8 cellular contexts compared by ENCODE assay signal in genomic region chr19:46990998-46991676, GRCh38. TPM values are rescaled to one million over a fixed set of nuclear protein-coding genes. Genes with fewer than 3 reads are reported as not detected.
A peak's percentile ranks its signal among the peaks of the same experiment; 100 is the strongest.
DNase-seq lines count a peak whose midpoint lies in the region; ATAC-seq and TF ChIP-seq lines count a peak whose summit lies in the region.

No MANE protein-coding gene starts in this region.

- peak; percentile 73 for DNase-seq in COR-L47 (lab: John Stamatoyannopoulos, UW)
- DNase-seq in KBM-7, result peak; percentile 74
- peak; percentile 72 for DNase-seq in RWPE1 (ENCODE audit: low spot score)
- DNase-seq in activated effector memory CD4-positive, alpha-beta T cell treated with Interleukin-2 at 50 U/mL for 16 hours, result peak; percentile 43
- DNase-seq in foreskin keratinocyte, result peak in 1 of 2 donors; percentile 44
- peak; percentile 43 for DNase-seq in non-pigmented ciliary epithelial cell (ENCODE audit: low read depth)
- peak; percentile 96 for DNase-seq in superior temporal gyrus (ENCODE audit: extremely low spot score)

- POLR2A ChIA-PET in RWPE1 (lab: Yijun Ruan, JAX; ENCODE audit: low non-redundant PET), result no interaction called here

- CTCF ChIA-PET in RWPE1 (lab: Yijun Ruan, JAX), result interaction anchor here (0.6 to 2.6 kb wide), 21 partner anchors 11 to 250 kb away, joined by 3 to 13 read pairs (median 3); partner anchors contain the start of genes ARHGAP35 and SLC1A5

- peak; percentile 84 for TF ChIP-seq CTCF in RWPE1 (conservative IDR thresholded peaks at IDR 0.05; ENCODE audit: low read depth)
- peak; percentile 98 for TF ChIP-seq CTCF in foreskin keratinocyte (conservative IDR thresholded peaks at IDR 0.05)

- peak overlapping the region; percentile 65 for H3K27ac ChIP-seq in RWPE1
- H3K27ac ChIP-seq in foreskin keratinocyte, result no peak overlapping the region

- ATAC-seq in foreskin keratinocyte, result peak; percentile 58
- ATAC-seq in GM21723 (IDR thresholded peaks at IDR 0.05; ENCODE audit: unreplicated experiment), result no peak

- in situ Hi-C loops in KBM-7 (cut with MboI; ENCODE audit: low pct_unique_long_range_greater_than_20kb, low sequenced_read_pairs), result loop anchor here (10.0 kb wide), 1 partner anchor 136 kb away; the partner anchor contains the start of gene AP2S1

- H3K27me3 ChIP-seq in foreskin keratinocyte, result no peaks in the 10 kb centered on the region

- H3K4me1 ChIP-seq in foreskin keratinocyte, result no peaks in the 10 kb centered on the region

RNA-seq across cellular contexts. Expression of gene NPAS1, which starts 28.5 kb away (rescaled TPM):
- total RNA-seq in foreskin keratinocyte, result 0.35 and 0.44 TPM in 2 replicates
- polyA plus RNA-seq in foreskin keratinocyte, result 0.49 and 0.68 TPM in 2 replicates

RNA-seq across cellular contexts. Expression of gene TMEM160, which starts 57.3 kb away (rescaled TPM):
- 39.6 and 41.3 TPM in 2 replicates for total RNA-seq in foreskin keratinocyte
- 56.7 and 56.8 TPM in 2 replicates for polyA plus RNA-seq in foreskin keratinocyte
